8 cellular contexts compared by ENCODE assay signal in the genomic region with DNA sequence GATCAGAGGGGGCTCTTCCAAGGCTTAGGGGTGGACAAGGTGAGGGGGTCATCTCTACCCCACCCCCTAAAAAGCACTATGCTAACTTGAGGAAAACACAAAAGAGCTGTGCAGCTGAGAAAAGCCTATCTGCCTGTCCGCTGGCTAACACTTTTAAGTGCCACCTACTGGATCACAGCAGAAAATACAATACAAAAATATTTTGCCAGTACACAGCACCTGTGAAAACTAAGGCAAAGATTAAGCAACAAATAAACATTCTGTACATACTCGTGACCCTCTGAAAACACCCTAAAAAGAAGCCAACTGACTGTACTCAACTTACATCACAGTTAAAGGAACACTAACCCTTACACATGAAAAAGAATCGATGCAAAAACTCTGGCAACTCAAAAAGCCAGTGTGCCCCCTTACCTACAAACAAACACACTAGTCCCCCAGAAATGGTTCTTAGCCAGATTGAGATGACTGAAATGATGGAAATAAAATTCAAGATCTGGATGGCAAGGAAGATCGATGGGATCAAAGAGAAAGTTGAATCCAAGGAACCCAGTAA. TPM values are rescaled to one million over a fixed set of nuclear protein-coding genes. Genes with fewer than 3 reads are reported as not detected.
DNase-seq lines count a peak whose midpoint lies in the region; ATAC-seq and TF ChIP-seq lines count a peak whose summit lies in the region.
"Not testable (repeated sequence)": the region's sequence is repeated elsewhere in the genome, so short reads cannot be mapped to it uniquely, and the experiment has no call there.

No MANE protein-coding gene starts in this region.

- H3K9ac ChIP-seq in DND-41 (ENCODE audit: low read depth, low read length) = not testable (repeated sequence)

- H4K20me1 ChIP-seq in DND-41 (ENCODE audit: insufficient read depth, low read length) = not testable (repeated sequence)

- peaks cover 13% of the 10 kb centered on the region for H3K27me3 Mint-ChIP-seq in activated CD4-positive, alpha-beta T cell treated with anti-CD3 and anti-CD28 coated beads, Interleukin-2, amount 10 ng/mL, durations not matched to agents 7 days and 5 days

- intact Hi-C loops in right lobe of liver (cut with DNase I) = not testable (repeated sequence)

- H3K4me1 ChIP-seq in DND-41 (ENCODE audit: insufficient read depth, low read length); right lobe of liver; thoracic aorta (ENCODE audit: control insufficient read depth in 1 of 2, low read depth in 2 of 2): not testable (repeated sequence)

- TF ChIP-seq POLR2A in right lobe of liver (IDR thresholded peaks at IDR 0.05) = not testable (repeated sequence)

- not testable (repeated sequence) for H2AFZ ChIP-seq in DND-41 (ENCODE audit: low read depth, low read length)

- DNase-seq in DND-41; epithelial cell of proximal tubule (ENCODE audit: low read depth); right lobe of liver; thoracic aorta (ENCODE audit: low spot score): not testable (repeated sequence)
- DNase-seq in NCI-H526 treated with DMSO at 0.1 percent for 48 hours (lab: John Stamatoyannopoulos, UW) = peak; percentile 5
- peak; percentile 23 for DNase-seq in activated CD4-positive, alpha-beta T cell treated with anti-CD3 and anti-CD28 coated beads, Interleukin-2, amount 10 ng/mL, durations not matched to agents 7 days and 5 days

- CTCF ChIA-PET in activated CD4-positive, alpha-beta T cell treated with anti-CD3 and anti-CD28 coated beads, Interleukin-2, amount 10 ng/mL, durations not matched to agents 7 days and 5 days (lab: Charles Lee) = not testable (repeated sequence)

- H3K27ac Mint-ChIP-seq in activated CD4-positive, alpha-beta T cell treated with anti-CD3 and anti-CD28 coated beads, Interleukin-2, amount 10 ng/mL, durations not matched to agents 7 days and 5 days = not testable (repeated sequence)

- H3K36me3 ChIP-seq in DND-41 (ENCODE audit: insufficient read depth, low read length); right lobe of liver; thoracic aorta: not testable (repeated sequence)

- H3K4me3 Mint-ChIP-seq in activated CD4-positive, alpha-beta T cell treated with anti-CD3 and anti-CD28 coated beads, Interleukin-2, amount 10 ng/mL, durations not matched to agents 7 days and 5 days = not testable (repeated sequence)

- not testable (repeated sequence) for H3K9me3 ChIP-seq in DND-41 (ENCODE audit: insufficient read depth, low read length, severe bottlenecking); right lobe of liver; thoracic aorta

- H3K27ac ChIP-seq in DND-41 (ENCODE audit: low read length); right lobe of liver; thoracic aorta: not testable (repeated sequence)

- POLR2A ChIA-PET in activated CD4-positive, alpha-beta T cell treated with anti-CD3 and anti-CD28 coated beads, Interleukin-2, amount 10 ng/mL, durations not matched to agents 7 days and 5 days (lab: Charles Lee) = not testable (repeated sequence)

- H3K4me3 ChIP-seq in DND-41 (ENCODE audit: low read depth in 1 of 2, low read length in 2 of 2); epithelial cell of proximal tubule (ENCODE audit: low read depth, low read length); right lobe of liver; thoracic aorta: not testable (repeated sequence)

- H3K36me3 Mint-ChIP-seq in activated CD4-positive, alpha-beta T cell treated with anti-CD3 and anti-CD28 coated beads, Interleukin-2, amount 10 ng/mL, durations not matched to agents 7 days and 5 days (ENCODE audit: low read depth) = not testable (repeated sequence)

- WGBS in right lobe of liver (ENCODE audit: insufficient coverage, low coverage, low lambda C conversion rate, missing lambda C conversion rate) = 33% methylated on average over 4 of the region's 4 CpGs

- not testable (repeated sequence) for H3K27me3 ChIP-seq in DND-41 (ENCODE audit: insufficient read depth, low read length, poor library complexity); right lobe of liver; thoracic aorta (replicated peaks; ENCODE audit: insufficient read depth)

- H3K79me2 ChIP-seq in DND-41 (ENCODE audit: insufficient read depth, low read length) = not testable (repeated sequence)

- not testable (repeated sequence) for H3K4me2 ChIP-seq in DND-41 (ENCODE audit: insufficient read depth, low read length)

- ATAC-seq in DND-41 (ENCODE audit: insufficient read depth, low read depth) (peak; percentile 47; the same call in 2 of the 3 replicates), GM21390 (IDR thresholded peaks at IDR 0.05; ENCODE audit: unreplicated experiment) (peak; percentile 60), HG03159 (IDR thresholded peaks at IDR 0.05; ENCODE audit: unreplicated experiment) (peak; percentile 62), right lobe of liver (peak; percentile 69 to 82 (median 77))
- ATAC-seq in thoracic aorta (ENCODE audit: insufficient number of reproducible peaks, low FRiP score, low read depth) = not testable (repeated sequence)

- not testable (repeated sequence) for H3K9me3 Mint-ChIP-seq in activated CD4-positive, alpha-beta T cell treated with anti-CD3 and anti-CD28 coated beads, Interleukin-2, amount 10 ng/mL, durations not matched to agents 7 days and 5 days

- TF ChIP-seq CTCF in DND-41 (IDR thresholded peaks at IDR 0.05; ENCODE audit: borderline replicate concordance, extremely low read depth, low read length, poor library complexity, severe bottlenecking) (peak; percentile 57), epithelial cell of proximal tubule (conservative IDR thresholded peaks at IDR 0.05; ENCODE audit: low read depth, low read length) (peak; percentile 52), right lobe of liver (IDR thresholded peaks at IDR 0.05) (peak; percentile 50 to 56 (median 52)), thoracic aorta (IDR thresholded peaks at IDR 0.05) (peak; percentile 41)

- H3K4me1 Mint-ChIP-seq in activated CD4-positive, alpha-beta T cell treated with anti-CD3 and anti-CD28 coated beads, Interleukin-2, amount 10 ng/mL, durations not matched to agents 7 days and 5 days = peaks cover 15% of the 10 kb centered on the region

RNA-seq across cellular contexts. Expression of a gene that starts 25.7 kb away (rescaled TPM):
- 10 to 100 TPM; 74.5 to 77.2 TPM for total RNA-seq in activated CD4-positive, alpha-beta T cell treated with anti-CD3 and anti-CD28 coated beads, Interleukin-2, amount 10 ng/mL, durations not matched to agents 7 days and 5 days
- total RNA-seq in epithelial cell of proximal tubule (98.3 and 116 TPM in 2 replicates), right lobe of liver (10 to 100 TPM; 15.8 to 30.3 (median 23.2) TPM), thoracic aorta (100 to 1,000 TPM in 1 of 2 donors, 10 to 100 TPM in 1; 88.9 to 131 TPM)
